Comparison of ENCODE assay signal across 36 cellular contexts in genomic region chr10:101262147-101262546, GRCh38. TPM values are rescaled to one million over a fixed set of nuclear protein-coding genes. Genes with fewer than 3 reads are reported as not detected.
"Had no signal": no experiment of that assay in that cellular context is flagged by ENCODE, and none has a peak within 500 bp of the region (broad histone marks: within the 10 kb centered on the region; RNA-seq: fewer than 3 reads in every experiment).

No MANE protein-coding gene starts in this region.

- H3K27ac ChIP-seq: PC-9, RWPE1 had no signal

- DNase-seq: activated CD4-positive, alpha-beta T cell treated with anti-CD3 and anti-CD28 coated beads for 36 hours; activated CD4-positive, alpha-beta T cell treated with anti-CD3 and anti-CD28 coated beads, Interleukin-2, amount 10 ng/mL, durations not matched to agents 7 days and 5 days; activated CD4-positive, alpha-beta T cell treated with anti-CD3 and anti-CD28 coated beads, Interleukin-2, amount 50 U/mL, for 48 hours; activated CD8-positive, alpha-beta memory T cell treated with anti-CD3 and anti-CD28 coated beads, Interleukin-2, amount 50 U/mL, for 4 hours; activated CD8-positive, alpha-beta T cell treated with anti-CD3 and anti-CD28 coated beads, Interleukin-2, amount 10 ng/mL, durations not matched to agents 7 days and 5 days; activated gamma-delta T cell treated with Interleukin-2 at 50 U/mL for 16 hours; activated naive CD4-positive, alpha-beta T cell treated with anti-CD3 and anti-CD28 coated beads, Interleukin-2, amount 10 ng/mL, durations not matched to agents 7 days and 5 days; activated naive CD8-positive, alpha-beta T cell treated with anti-CD3 and anti-CD28 coated beads, Interleukin-2, amount 50 U/mL, for 24 hours; activated T-cell treated with anti-CD3 and anti-CD28 coated beads for 4 hours; activated T-cell treated with anti-CD3 and anti-CD28 coated beads, Interleukin-2, amount 50 U/mL, for 4 hours; anterior cingulate cortex; central memory CD4-positive, alpha-beta T cell; Kasumi-1; KG1; MG63; NCI-H1048; NCI-H1105 treated with DMSO at 0.1 percent for 48 hours; NCI-H1436; NCI-H1694; NCI-H1930; NCI-H2081 treated with DMSO at 0.1 percent for 48 hours; NCI-H226; NCI-H446 treated with DMSO at 0.1 percent for 48 hours; NCI-H524; NCI-H69; PC-9; T1000 had no signal

- H3K27ac Mint-ChIP-seq: activated CD4-positive, alpha-beta T cell treated with anti-CD3 and anti-CD28 coated beads for 36 hours; activated CD4-positive, alpha-beta T cell treated with anti-CD3 and anti-CD28 coated beads, Interleukin-2, amount 10 ng/mL, durations not matched to agents 7 days and 5 days; activated CD8-positive, alpha-beta T cell treated with anti-CD3 and anti-CD28 coated beads, Interleukin-2, amount 10 ng/mL, durations not matched to agents 7 days and 5 days; activated naive CD4-positive, alpha-beta T cell treated with anti-CD3 and anti-CD28 coated beads, Interleukin-2, amount 10 ng/mL, durations not matched to agents 7 days and 5 days; activated naive CD8-positive, alpha-beta T cell; activated naive CD8-positive, alpha-beta T cell treated with anti-CD3 and anti-CD28 coated beads, Interleukin-2, amount 50 U/mL, for 24 hours; activated T-helper 1 cell treated with anti-CD3 and anti-CD28 coated beads, Interleukin-12 subunit alpha, Interleukin-12 subunit beta, Interleukin-2, Interleukin-4 antibody, amounts not matched to agents 30 ng/mL and 10 ng/mL and 1 ng/mL, durations not matched to agents 14 hours and 24 hours and 36 hours had no signal

- H2AFZ ChIP-seq: PC-9 had no signal

- H3K36me3 ChIP-seq: MG63 had no signal

- H3K36me3 Mint-ChIP-seq: activated naive CD8-positive, alpha-beta T cell; brain had no signal

- H3K4me3 ChIP-seq: MG63, PC-9 had no signal

- H3K4me3 Mint-ChIP-seq: activated CD4-positive, alpha-beta T cell treated with anti-CD3 and anti-CD28 coated beads for 36 hours; activated CD4-positive, alpha-beta T cell treated with anti-CD3 and anti-CD28 coated beads, Interleukin-2, amount 10 ng/mL, durations not matched to agents 7 days and 5 days; activated CD8-positive, alpha-beta T cell treated with anti-CD3 and anti-CD28 coated beads, Interleukin-2, amount 10 ng/mL, durations not matched to agents 7 days and 5 days; activated naive CD4-positive, alpha-beta T cell treated with anti-CD3 and anti-CD28 coated beads, Interleukin-2, amount 10 ng/mL, durations not matched to agents 7 days and 5 days; activated naive CD8-positive, alpha-beta T cell; activated naive CD8-positive, alpha-beta T cell treated with anti-CD3 and anti-CD28 coated beads, Interleukin-2, amount 50 U/mL, for 24 hours; activated T-cell treated with anti-CD3 and anti-CD28 coated beads, Interleukin-2, amount 50 U/mL, for 4 hours; activated T-helper 1 cell treated with anti-CD3 and anti-CD28 coated beads, Interleukin-12 subunit alpha, Interleukin-12 subunit beta, Interleukin-2, Interleukin-4 antibody, amounts not matched to agents 30 ng/mL and 10 ng/mL and 1 ng/mL, durations not matched to agents 14 hours and 24 hours and 36 hours; brain had no signal

- ATAC-seq: activated CD4-positive, alpha-beta T cell treated with anti-CD3 and anti-CD28 coated beads for 36 hours; activated CD4-positive, CD25-positive, alpha-beta regulatory T cell treated with anti-CD3 and anti-CD28 coated beads, Interleukin-2, amount 50 U/mL, for 24 hours; activated CD8-positive, alpha-beta T cell treated with anti-CD3 and anti-CD28 coated beads, Interleukin-2, amount 10 ng/mL, durations not matched to agents 7 days and 5 days; activated naive CD8-positive, alpha-beta T cell treated with anti-CD3 and anti-CD28 coated beads, Interleukin-2, amount 50 U/mL, for 24 hours; activated T-cell treated with anti-CD3 and anti-CD28 coated beads, Interleukin-2, amount 50 U/mL, for 4 hours; Right ventricle myocardium inferior had no signal

- H3K9me3 ChIP-seq: MG63 had no signal

- H3K27me3 ChIP-seq: MG63 had no signal

- H3K4me2 ChIP-seq: PC-9 had no signal

- H3K4me1 Mint-ChIP-seq: activated CD4-positive, alpha-beta T cell treated with anti-CD3 and anti-CD28 coated beads for 36 hours; activated CD4-positive, alpha-beta T cell treated with anti-CD3 and anti-CD28 coated beads, Interleukin-2, amount 10 ng/mL, durations not matched to agents 7 days and 5 days; activated naive CD4-positive, alpha-beta T cell treated with anti-CD3 and anti-CD28 coated beads, Interleukin-2, amount 10 ng/mL, durations not matched to agents 7 days and 5 days; activated naive CD8-positive, alpha-beta T cell treated with anti-CD3 and anti-CD28 coated beads, Interleukin-2, amount 50 U/mL, for 24 hours had no signal

- H3K9me3 Mint-ChIP-seq: activated CD4-positive, alpha-beta T cell treated with anti-CD3 and anti-CD28 coated beads, Interleukin-2, amount 10 ng/mL, durations not matched to agents 7 days and 5 days; activated T-helper 1 cell treated with anti-CD3 and anti-CD28 coated beads, Interleukin-12 subunit alpha, Interleukin-12 subunit beta, Interleukin-2, Interleukin-4 antibody, amounts not matched to agents 30 ng/mL and 10 ng/mL and 1 ng/mL, durations not matched to agents 14 hours and 24 hours and 36 hours had no signal

RNA-seq across cellular contexts. Expression of gene LBX1, which starts 32.9 kb away (rescaled TPM):
- total RNA-seq: activated CD4-positive, alpha-beta T cell treated with anti-CD3 and anti-CD28 coated beads for 36 hours; activated CD4-positive, alpha-beta T cell treated with anti-CD3 and anti-CD28 coated beads, Interleukin-2, amount 10 ng/mL, durations not matched to agents 7 days and 5 days; activated CD8-positive, alpha-beta T cell treated with anti-CD3 and anti-CD28 coated beads, Interleukin-2, amount 10 ng/mL, durations not matched to agents 7 days and 5 days; activated T-cell treated with anti-CD3 and anti-CD28 coated beads, Interleukin-2, amount 50 U/mL, for 4 hours; activated T-helper 1 cell treated with anti-CD3 and anti-CD28 coated beads, Interleukin-12 subunit alpha, Interleukin-12 subunit beta, Interleukin-2, Interleukin-4 antibody, amounts not matched to agents 30 ng/mL and 10 ng/mL and 1 ng/mL, durations not matched to agents 14 hours and 24 hours and 36 hours; OCI-LY7; PC-9; Right ventricle myocardium inferior; T-helper 1 cell treated with Interleukin-12 subunit alpha and Interleukin-12 subunit beta and Interleukin-4 antibody, amounts not matched to agents 30 ng/mL and 1 ng/mL, for 36 hours; T-helper 2 cell treated with Interferon-gamma antibody and Interleukin-4, amounts not matched to agents 100 ng/mL and 5 ng/mL, for 36 hours had no signal
